13 cellular contexts compared by ENCODE assay signal in the genomic region with DNA sequence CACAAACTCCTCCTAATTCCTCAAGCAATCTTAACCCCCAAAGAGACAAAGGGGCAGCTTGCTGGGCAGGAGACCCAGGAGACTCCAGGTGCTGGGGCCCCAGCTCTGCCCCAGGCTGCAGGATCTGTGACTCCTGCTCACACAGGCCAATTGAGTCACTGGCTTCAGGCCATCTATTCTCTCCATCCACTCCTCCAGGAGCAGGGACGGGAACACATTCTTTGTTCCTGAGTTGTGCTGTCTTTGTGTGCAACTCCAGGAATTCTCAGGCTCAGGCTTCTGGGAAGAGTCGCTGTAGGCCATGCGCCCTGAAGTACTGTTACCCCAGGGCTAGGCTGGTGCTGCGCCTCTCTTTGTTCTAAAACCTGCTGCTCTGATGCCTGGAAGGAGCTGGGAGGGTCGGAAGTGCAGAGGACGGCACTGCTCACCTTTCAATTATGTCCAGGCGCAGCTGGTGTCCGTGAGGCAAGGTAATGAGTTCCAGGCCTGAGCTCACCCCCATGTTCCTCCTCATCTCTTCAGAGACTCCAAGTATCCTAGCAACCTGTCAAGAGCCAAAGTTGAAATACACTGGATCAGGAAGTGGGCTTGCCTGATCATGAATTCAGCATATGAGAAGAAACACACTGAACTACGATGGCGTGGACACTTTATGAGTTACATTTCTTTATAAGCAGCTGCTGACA.
A peak's percentile ranks its signal among the peaks of the same experiment; 100 is the strongest.
DNase-seq lines count a peak whose midpoint lies in the region; ATAC-seq and TF ChIP-seq lines count a peak whose summit lies in the region.
"Had no signal": no experiment of that assay in that cellular context is flagged by ENCODE, and none has a peak within 500 bp of the region (broad histone marks: within the 10 kb centered on the region; RNA-seq: fewer than 3 reads in every experiment).

No MANE protein-coding gene starts in this region.

- ATAC-seq in psoas muscle (no peak), upper lobe of left lung (ENCODE audit: low FRiP score in 2 of 2) (no peak)
- ATAC-seq: A549 had no signal

- peak overlapping the region; percentile 23 for H3K4me3 Mint-ChIP-seq in endothelial cell (ENCODE audit: unreplicated experiment)
- H3K4me3 Mint-ChIP-seq: mesothelial cell of epicardium had no signal

- peak; percentile 41 for DNase-seq in NCI-H2171 treated with DMSO at 0.1 percent for 48 hours (lab: John Stamatoyannopoulos, UW)
- no peak for DNase-seq in NCI-H2171 (lab: John Stamatoyannopoulos, UW)
- DNase-seq in NCI-H774 (lab: John Stamatoyannopoulos, UW): peak; percentile 42
- no peak for DNase-seq in endothelial cell (ENCODE audit: low spot score)
- DNase-seq in psoas muscle: no peak
- DNase-seq in activated gamma-delta T cell treated with Interleukin-2 at 50 U/mL for 16 hours: no peak
- DNase-seq in upper lobe of left lung: no peak
- no peak for DNase-seq in ACHN
- DNase-seq: NCI-H1048, RPMI8226, testis had no signal

- H3K9me3 ChIP-seq in psoas muscle (no peaks in the 10 kb centered on the region), upper lobe of left lung (no peaks in the 10 kb centered on the region)
- H3K9me3 ChIP-seq: A549, testis had no signal

- H3K36me3 ChIP-seq in psoas muscle (ENCODE audit: insufficient read depth in 1 of 2, low read depth in 1 of 2) (peaks cover 3 to 45% of the 10 kb centered on the region in 2 donors), upper lobe of left lung (peaks cover 4 to 88% (median 44%) of the 10 kb centered on the region in 4 donors)

- H3K27me3 ChIP-seq in psoas muscle (ENCODE audit: insufficient read depth in 3 of 3, low read length in 2 of 3) (no peaks in the 10 kb centered on the region), upper lobe of left lung (no peaks in the 10 kb centered on the region)
- H3K27me3 ChIP-seq: testis had no signal

- TF ChIP-seq CTCF in endothelial cell (IDR thresholded peaks at IDR 0.05; ENCODE audit: unreplicated experiment) (no peak), psoas muscle (IDR thresholded peaks at IDR 0.05) (no peak), upper lobe of left lung (IDR thresholded peaks at IDR 0.05) (no peak)

- H3K27ac ChIP-seq in psoas muscle: peak overlapping the region; percentile 88
- H3K27ac ChIP-seq in upper lobe of left lung: peak overlapping the region in 1 of 4 donors; percentile 34
- H3K27ac ChIP-seq: testis had no signal

- no peak for TF ChIP-seq POLR2A in upper lobe of left lung (IDR thresholded peaks at IDR 0.05)

- H3K36me3 Mint-ChIP-seq in endothelial cell (ENCODE audit: low read depth, unreplicated experiment): peaks cover 26% of the 10 kb centered on the region

- no peak for TF ChIP-seq EP300 in upper lobe of left lung (IDR thresholded peaks at IDR 0.05)

- peaks cover 12% of the 10 kb centered on the region for H3K27me3 Mint-ChIP-seq in endothelial cell (ENCODE audit: unreplicated experiment)

- H3K4me1 ChIP-seq in psoas muscle (peaks cover 77% of the 10 kb centered on the region), upper lobe of left lung (peaks cover 3 to 19% (median 13%) of the 10 kb centered on the region in 4 donors)

- no peaks in the 10 kb centered on the region for H3K9me3 Mint-ChIP-seq in endothelial cell (ENCODE audit: unreplicated experiment)
- H3K9me3 Mint-ChIP-seq: mesothelial cell of epicardium had no signal

- peaks cover 22% of the 10 kb centered on the region for H3K4me1 Mint-ChIP-seq in endothelial cell (ENCODE audit: unreplicated experiment)

- H3K27ac Mint-ChIP-seq in endothelial cell (ENCODE audit: unreplicated experiment): peak overlapping the region; percentile 37

- H3K4me3 ChIP-seq in psoas muscle (no peak overlapping the region), upper lobe of left lung (no peak overlapping the region)
- H3K4me3 ChIP-seq: A549, testis had no signal

- intact Hi-C loops in psoas muscle (cut with DNase I): loop anchor here in 1 of 2 donors (5.0 kb wide), 1 partner anchor 37 kb away; no protein-coding TSS in a partner anchor

- in situ Hi-C loops in ACHN (cut with HindIII; ENCODE audit: low pct_ligation_motif_present, low pct_unique_long_range_greater_than_20kb, low sequenced_read_pairs): no loop called here

- WGBS in psoas muscle, 3 donors: 72 to 84% (median 78%) methylated on average over 10 of the region's 10 CpGs
- WGBS in upper lobe of left lung, 2 donors: 88 to 93% methylated on average over 5 to 10 of the region's 10 CpGs

Comparison
In these comparisons a context has a peak if more than half of its experiments do, and no peak if none do; other contexts are left out.
1. DNase-seq: peak in NCI-H2171 treated with DMSO at 0.1 percent for 48 hours (single experiment) and NCI-H774 (single experiment); none in NCI-H2171 (single experiment), endothelial cell (single experiment), psoas muscle (0 of 2), activated gamma-delta T cell treated with Interleukin-2 at 50 U/mL for 16 hours (single experiment), upper lobe of left lung (0 of 2) and ACHN (single experiment).